Comparison of ENCODE assay signal across 1 cellular context in the genomic region with DNA sequence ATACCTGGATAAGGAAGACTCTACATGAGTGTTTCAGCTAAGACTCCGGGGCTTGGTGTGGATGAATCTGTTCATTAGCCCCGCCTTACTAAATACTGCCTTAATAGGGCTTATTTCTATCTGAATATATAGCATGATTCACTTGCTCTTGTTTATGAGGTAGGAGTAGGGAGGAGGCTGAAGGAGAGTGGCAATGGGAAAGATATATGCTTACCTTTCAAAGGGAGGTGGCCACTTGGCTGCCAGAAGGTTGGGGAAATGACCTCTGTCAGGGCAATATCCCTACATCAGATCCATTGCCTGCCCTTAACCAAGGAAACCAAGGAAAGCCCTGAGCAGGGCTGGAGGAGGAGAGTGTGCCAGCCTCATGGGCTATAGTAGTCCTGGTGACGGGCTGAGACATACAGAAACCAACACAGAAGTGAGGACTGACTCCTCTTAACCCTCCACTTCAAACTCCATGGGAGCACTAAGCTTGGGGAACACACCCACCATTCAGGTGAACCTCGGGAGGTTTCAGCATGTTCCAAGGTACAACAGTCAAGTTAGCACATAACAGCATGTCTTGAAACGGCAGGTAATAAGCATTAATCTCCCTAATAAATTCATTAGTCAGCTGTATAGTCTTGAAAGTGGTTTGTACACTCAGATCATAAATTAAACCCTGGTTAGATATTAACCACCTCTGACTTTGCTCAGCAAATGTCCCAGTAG.
TF ChIP-seq lines count a peak whose summit lies in the region.

No MANE protein-coding gene starts in this region.

TF ChIP-seq in SK-N-SH, 30 proteins besides CTCF, POLR2A, EP300 and RAD21 (continued from another document):
- TF ChIP-seq POLR2AphosphoS5 (IDR thresholded peaks at IDR 0.05; ENCODE audit: low read depth, low read length): no peak
- TF ChIP-seq TCF12 (IDR thresholded peaks at IDR 0.05): no peak
- no peak for TF ChIP-seq NRF1 (IDR thresholded peaks at IDR 0.05; ENCODE audit: low read depth, low read length)
- no peak for TF ChIP-seq CHD2 (IDR thresholded peaks at IDR 0.05; ENCODE audit: low read length, partially characterized antibody)
- no peak for TF ChIP-seq FOXM1 (IDR thresholded peaks at IDR 0.05; ENCODE audit: low read depth)
- TF ChIP-seq MXI1 (IDR thresholded peaks at IDR 0.05; ENCODE audit: low read depth, low read length): no peak
- TF ChIP-seq, protein P1, sequence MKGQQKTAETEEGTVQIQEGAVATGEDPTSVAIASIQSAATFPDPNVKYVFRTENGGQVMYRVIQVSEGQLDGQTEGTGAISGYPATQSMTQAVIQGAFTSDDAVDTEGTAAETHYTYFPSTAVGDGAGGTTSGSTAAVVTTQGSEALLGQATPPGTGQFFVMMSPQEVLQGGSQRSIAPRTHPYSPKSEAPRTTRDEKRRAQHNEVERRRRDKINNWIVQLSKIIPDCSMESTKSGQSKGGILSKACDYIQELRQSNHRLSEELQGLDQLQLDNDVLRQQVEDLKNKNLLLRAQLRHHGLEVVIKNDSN (IDR thresholded peaks at IDR 0.05; ENCODE audit: borderline replicate concordance, low read depth): no peak
- TF ChIP-seq, protein P2, sequence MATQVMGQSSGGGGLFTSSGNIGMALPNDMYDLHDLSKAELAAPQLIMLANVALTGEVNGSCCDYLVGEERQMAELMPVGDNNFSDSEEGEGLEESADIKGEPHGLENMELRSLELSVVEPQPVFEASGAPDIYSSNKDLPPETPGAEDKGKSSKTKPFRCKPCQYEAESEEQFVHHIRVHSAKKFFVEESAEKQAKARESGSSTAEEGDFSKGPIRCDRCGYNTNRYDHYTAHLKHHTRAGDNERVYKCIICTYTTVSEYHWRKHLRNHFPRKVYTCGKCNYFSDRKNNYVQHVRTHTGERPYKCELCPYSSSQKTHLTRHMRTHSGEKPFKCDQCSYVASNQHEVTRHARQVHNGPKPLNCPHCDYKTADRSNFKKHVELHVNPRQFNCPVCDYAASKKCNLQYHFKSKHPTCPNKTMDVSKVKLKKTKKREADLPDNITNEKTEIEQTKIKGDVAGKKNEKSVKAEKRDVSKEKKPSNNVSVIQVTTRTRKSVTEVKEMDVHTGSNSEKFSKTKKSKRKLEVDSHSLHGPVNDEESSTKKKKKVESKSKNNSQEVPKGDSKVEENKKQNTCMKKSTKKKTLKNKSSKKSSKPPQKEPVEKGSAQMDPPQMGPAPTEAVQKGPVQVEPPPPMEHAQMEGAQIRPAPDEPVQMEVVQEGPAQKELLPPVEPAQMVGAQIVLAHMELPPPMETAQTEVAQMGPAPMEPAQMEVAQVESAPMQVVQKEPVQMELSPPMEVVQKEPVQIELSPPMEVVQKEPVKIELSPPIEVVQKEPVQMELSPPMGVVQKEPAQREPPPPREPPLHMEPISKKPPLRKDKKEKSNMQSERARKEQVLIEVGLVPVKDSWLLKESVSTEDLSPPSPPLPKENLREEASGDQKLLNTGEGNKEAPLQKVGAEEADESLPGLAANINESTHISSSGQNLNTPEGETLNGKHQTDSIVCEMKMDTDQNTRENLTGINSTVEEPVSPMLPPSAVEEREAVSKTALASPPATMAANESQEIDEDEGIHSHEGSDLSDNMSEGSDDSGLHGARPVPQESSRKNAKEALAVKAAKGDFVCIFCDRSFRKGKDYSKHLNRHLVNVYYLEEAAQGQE (IDR thresholded peaks at IDR 0.05; ENCODE audit: low read depth, low read length): no peak
- TF ChIP-seq GATA2 (CRISPR knock-in tag; IDR thresholded peaks at IDR 0.05): no peak
- TF ChIP-seq, protein P3, sequence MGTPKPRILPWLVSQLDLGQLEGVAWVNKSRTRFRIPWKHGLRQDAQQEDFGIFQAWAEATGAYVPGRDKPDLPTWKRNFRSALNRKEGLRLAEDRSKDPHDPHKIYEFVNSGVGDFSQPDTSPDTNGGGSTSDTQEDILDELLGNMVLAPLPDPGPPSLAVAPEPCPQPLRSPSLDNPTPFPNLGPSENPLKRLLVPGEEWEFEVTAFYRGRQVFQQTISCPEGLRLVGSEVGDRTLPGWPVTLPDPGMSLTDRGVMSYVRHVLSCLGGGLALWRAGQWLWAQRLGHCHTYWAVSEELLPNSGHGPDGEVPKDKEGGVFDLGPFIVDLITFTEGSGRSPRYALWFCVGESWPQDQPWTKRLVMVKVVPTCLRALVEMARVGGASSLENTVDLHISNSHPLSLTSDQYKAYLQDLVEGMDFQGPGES (IDR thresholded peaks at IDR 0.05; ENCODE audit: low read depth, low read length): no peak
- TF ChIP-seq, protein P4, sequence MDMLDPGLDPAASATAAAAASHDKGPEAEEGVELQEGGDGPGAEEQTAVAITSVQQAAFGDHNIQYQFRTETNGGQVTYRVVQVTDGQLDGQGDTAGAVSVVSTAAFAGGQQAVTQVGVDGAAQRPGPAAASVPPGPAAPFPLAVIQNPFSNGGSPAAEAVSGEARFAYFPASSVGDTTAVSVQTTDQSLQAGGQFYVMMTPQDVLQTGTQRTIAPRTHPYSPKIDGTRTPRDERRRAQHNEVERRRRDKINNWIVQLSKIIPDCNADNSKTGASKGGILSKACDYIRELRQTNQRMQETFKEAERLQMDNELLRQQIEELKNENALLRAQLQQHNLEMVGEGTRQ (IDR thresholded peaks at IDR 0.05; ENCODE audit: borderline replicate concordance, low read depth, low read length): no peak
- TF ChIP-seq TEAD4 (IDR thresholded peaks at IDR 0.05; ENCODE audit: borderline replicate concordance, insufficient read depth): no peak
- TF ChIP-seq RXRA (IDR thresholded peaks at IDR 0.05; ENCODE audit: borderline replicate concordance, low read depth): no peak
- TF ChIP-seq YY1 (IDR thresholded peaks at IDR 0.05; ENCODE audit: low read depth): no peak
- TF ChIP-seq FOXJ3 (CRISPR knock-in tag; IDR thresholded peaks at IDR 0.05): no peak
